29 cellular contexts compared by ENCODE assay signal in genomic region chr4:184992422-184992821, GRCh38. TPM values are rescaled to one million over a fixed set of nuclear protein-coding genes. Genes with fewer than 3 reads are reported as not detected.
A peak's percentile ranks its signal among the peaks of the same experiment; 100 is the strongest.
DNase-seq lines count a peak whose midpoint lies in the region; ATAC-seq, FAIRE-seq and TF ChIP-seq lines count a peak whose summit lies in the region.
"Had no signal": no experiment of that assay in that cellular context is flagged by ENCODE, and none has a peak within 500 bp of the region (broad histone marks: within the 10 kb centered on the region; RNA-seq: fewer than 3 reads in every experiment).

No MANE protein-coding gene starts in this region.

- H3K27ac Mint-ChIP-seq in GM23338: no peak overlapping the region
- H3K27ac Mint-ChIP-seq: CD14-positive monocyte; CD4-positive, alpha-beta memory T cell; CD4-positive, CD25-positive, alpha-beta regulatory T cell; CD8-positive, alpha-beta memory T cell had no signal

- no TSS peak for BruUV-seq in IMR-90 (replicated peaks; lab: Mats Ljungman, UMichigan)

- H3K36me3 ChIP-seq in IMR-90 (ENCODE audit: control insufficient read depth, insufficient read depth, low read length) (no peaks in the 10 kb centered on the region), bronchial epithelial cell (ENCODE audit: control insufficient read depth, insufficient read depth, low read length) (no peaks in the 10 kb centered on the region), GM23338 (ENCODE audit: insufficient read depth) (no peaks in the 10 kb centered on the region), upper lobe of right lung (no peaks in the 10 kb centered on the region)
- H3K36me3 ChIP-seq: BE2C, BLaER1 had no signal

- H4K91ac ChIP-seq in IMR-90 (ENCODE audit: insufficient read depth, low read depth, low read length): no peak overlapping the region

- H3K4me3 Mint-ChIP-seq in GM23338: no peak overlapping the region
- H3K4me3 Mint-ChIP-seq: CD14-positive monocyte; CD4-positive, alpha-beta memory T cell; CD4-positive, CD25-positive, alpha-beta regulatory T cell; CD8-positive, alpha-beta memory T cell had no signal

- no peaks in the 10 kb centered on the region for H3K9me1 ChIP-seq in IMR-90 (ENCODE audit: insufficient read depth, low read length)

- H2BK120ac ChIP-seq in IMR-90 (ENCODE audit: low read depth, low read length): no peak overlapping the region

- H3K36me3 Mint-ChIP-seq in GM23338 (ENCODE audit: low read depth): no peaks in the 10 kb centered on the region
- H3K36me3 Mint-ChIP-seq: CD14-positive monocyte; CD4-positive, alpha-beta memory T cell; CD4-positive, CD25-positive, alpha-beta regulatory T cell; CD8-positive, alpha-beta memory T cell had no signal

- no peak overlapping the region for H4K8ac ChIP-seq in IMR-90 (ENCODE audit: low read depth in 2 of 2, low read length in 2 of 2)

- TF ChIP-seq RAD21 in IMR-90 (IDR thresholded peaks at IDR 0.05; ENCODE audit: low read length): no peak

- H3K27ac ChIP-seq in IMR-90 (ENCODE audit: insufficient read depth, low read length) (no peak overlapping the region), GM23338 (ENCODE audit: low read depth) (no peak overlapping the region), upper lobe of right lung (no peak overlapping the region)
- H3K27ac ChIP-seq: BLaER1 had no signal

- CTCF ChIA-PET in IMR-90 (lab: Yijun Ruan, JAX): no interaction called here

- in situ Hi-C loops in IMR-90 (cut with MboI; ENCODE audit: low sequenced_read_pairs): no loop called here

- H3K4me1 Mint-ChIP-seq in GM23338: no peaks in the 10 kb centered on the region
- H3K4me1 Mint-ChIP-seq: CD14-positive monocyte; CD4-positive, alpha-beta memory T cell; CD4-positive, CD25-positive, alpha-beta regulatory T cell; CD8-positive, alpha-beta memory T cell had no signal

- H4K20me1 ChIP-seq in IMR-90 (ENCODE audit: insufficient read depth, low read length) (no peaks in the 10 kb centered on the region), GM23338 (replicated peaks; ENCODE audit: insufficient read depth) (no peaks in the 10 kb centered on the region)
- H4K20me1 ChIP-seq: BLaER1 had no signal

- no peak overlapping the region for H2BK20ac ChIP-seq in IMR-90 (ENCODE audit: low read depth, low read length)

- no peak overlapping the region for H3K9ac ChIP-seq in IMR-90 (ENCODE audit: low read depth, low read length)
- H3K9ac ChIP-seq: BLaER1 had no signal

- no peak overlapping the region for H3K4ac ChIP-seq in IMR-90 (ENCODE audit: low read depth, low read length)

- no peak overlapping the region for H3K56ac ChIP-seq in IMR-90 (ENCODE audit: extremely low read depth, insufficient read depth, low read length)

- H3K27me3 ChIP-seq in IMR-90 (ENCODE audit: control insufficient read depth, insufficient read depth, low read length): peaks cover 11% of the 10 kb centered on the region
- H3K27me3 ChIP-seq in bronchial epithelial cell (ENCODE audit: control insufficient read depth, insufficient read depth, low read length): peaks cover 2% of the 10 kb centered on the region
- no peaks in the 10 kb centered on the region for H3K27me3 ChIP-seq in GM23338 (ENCODE audit: insufficient read depth)
- H3K27me3 ChIP-seq in upper lobe of right lung: no peaks in the 10 kb centered on the region
- H3K27me3 ChIP-seq: BLaER1 had no signal

- POLR2A ChIA-PET in IMR-90 (lab: Charles Lee; ENCODE audit: unreplicated experiment): no interaction called here

- ATAC-seq in IMR-90 (ENCODE audit: low read depth): no peak
- ATAC-seq in GM23338: no peak
- ATAC-seq in upper lobe of right lung: no peak

- H2AK5ac ChIP-seq in IMR-90 (ENCODE audit: low read depth, low read length): no peak overlapping the region

- DNase-seq in IMR-90 (no peak), bronchial epithelial cell (ENCODE audit: low read depth) (no peak), islet precursor cell (peak; percentile 36), GM03348 (ENCODE audit: low spot score) (no peak), GM23338 (ENCODE audit: low spot score) (no peak), upper lobe of right lung (no peak)
- DNase-seq: 8988T; ACHN; BE2C; C1 segment of cervical spinal cord; CD4-positive, alpha-beta memory T cell; CD4-positive, CD25-positive, alpha-beta regulatory T cell; CD8-positive, alpha-beta memory T cell; DMS 273 treated with DMSO at 0.1 percent for 48 hours; DMS153; DMS53; DMS79; DND-41; EL; GDM1 had no signal

- H3K4me1 ChIP-seq in IMR-90 (ENCODE audit: control insufficient read depth, insufficient read depth, low read length) (no peaks in the 10 kb centered on the region), GM23338 (ENCODE audit: insufficient read depth) (no peaks in the 10 kb centered on the region), upper lobe of right lung (no peaks in the 10 kb centered on the region)
- H3K4me1 ChIP-seq: BE2C, BLaER1 had no signal

- peaks cover 5% of the 10 kb centered on the region; the same call in 1 of the 2 replicates for H3K9me2 ChIP-seq in GM23338 (ENCODE audit: insufficient read depth)

- no peak overlapping the region for H3K18ac ChIP-seq in IMR-90 (ENCODE audit: low read depth, low read length)

- no peak overlapping the region for H4K5ac ChIP-seq in IMR-90 (ENCODE audit: low read depth, low read length)

- H3K27me3 Mint-ChIP-seq in GM23338 (ENCODE audit: insufficient read depth, low read depth, poor library complexity): peaks cover 2% of the 10 kb centered on the region

- no peaks in the 10 kb centered on the region for H3K79me1 ChIP-seq in IMR-90 (ENCODE audit: low read depth in 1 of 2, low read length in 2 of 2)

- H2BK15ac ChIP-seq in IMR-90 (ENCODE audit: low read depth, low read length): no peak overlapping the region

- no peak overlapping the region for H2BK5ac ChIP-seq in IMR-90 (ENCODE audit: low read depth, low read length, poor library complexity, severe bottlenecking)

- no peak for TF ChIP-seq CTCF in IMR-90 (conservative IDR thresholded peaks at IDR 0.05; ENCODE audit: low read depth, low read length)
- TF ChIP-seq CTCF in bronchial epithelial cell (IDR thresholded peaks at IDR 0.05; ENCODE audit: insufficient read depth, low read length, severe bottlenecking): no peak
- TF ChIP-seq CTCF in GM23338 (conservative IDR thresholded peaks at IDR 0.05; ENCODE audit: low read depth in 2 of 2): no peak
- no peak for TF ChIP-seq CTCF in upper lobe of right lung (IDR thresholded peaks at IDR 0.05)

- no peaks in the 10 kb centered on the region for H3K9me3 ChIP-seq in IMR-90 (ENCODE audit: control insufficient read depth, insufficient read depth, low read length)
- H3K9me3 ChIP-seq in upper lobe of right lung: no peaks in the 10 kb centered on the region
- H3K9me3 ChIP-seq: BE2C, BLaER1 had no signal

- H2AK9ac ChIP-seq in IMR-90 (replicated peaks; ENCODE audit: low read depth, low read length, poor library complexity): no peak overlapping the region

- no peak overlapping the region for H3K23ac ChIP-seq in IMR-90 (ENCODE audit: low read depth, low read length)

- intact Hi-C loops in IMR-90 (cut with micrococcal nuclease): no loop called here
- intact Hi-C loops in upper lobe of right lung (cut with DNase I): no loop called here

- H3K9me3 Mint-ChIP-seq in GM23338: no peaks in the 10 kb centered on the region
- H3K9me3 Mint-ChIP-seq: CD4-positive, alpha-beta memory T cell; CD4-positive, CD25-positive, alpha-beta regulatory T cell; CD8-positive, alpha-beta memory T cell had no signal

- WGBS in IMR-90 (ENCODE audit: extremely low coverage in 2 of 2, insufficient read length in 1 of 2), 2 experiments: 72% methylated on average over 10 of the region's 15 CpGs; no CpG with 5 or more reads in 1 of the 2 experiments

- H3K14ac ChIP-seq in IMR-90 (replicated peaks; ENCODE audit: low read depth, low read length): no peak overlapping the region

- dilution Hi-C loops in IMR-90 (cut with HindIII; ENCODE audit: low sequenced_read_pairs, unreplicated experiment): no loop called here

- H3K4me3 ChIP-seq in IMR-90 (ENCODE audit: insufficient read depth, low read depth, low read length): no peak overlapping the region
- H3K4me3 ChIP-seq in bronchial epithelial cell (ENCODE audit: low read depth, low read length): no peak overlapping the region
- H3K4me3 ChIP-seq in GM23338: no peak overlapping the region
- no peak overlapping the region for H3K4me3 ChIP-seq in upper lobe of right lung
- H3K4me3 ChIP-seq: BLaER1 had no signal

- H3F3A ChIP-seq in GM23338 (replicated peaks; ENCODE audit: low read depth): no peaks in the 10 kb centered on the region

- H3K4me2 ChIP-seq in IMR-90 (ENCODE audit: low read depth, low read length): no peak overlapping the region
- no peak overlapping the region for H3K4me2 ChIP-seq in GM23338
- H3K4me2 ChIP-seq: BLaER1 had no signal

- no peaks in the 10 kb centered on the region for H3K79me2 ChIP-seq in GM23338 (replicated peaks; ENCODE audit: insufficient read depth)

- peak; percentile 18 for FAIRE-seq in bronchial epithelial cell (lab: Jason Lieb, UNC)
- FAIRE-seq: A204.1, GM12891, GM19239 had no signal

- TF ChIP-seq POLR2A in IMR-90 (IDR thresholded peaks at IDR 0.05; ENCODE audit: low read depth, low read length): no peak

- H2AFZ ChIP-seq in IMR-90 (replicated peaks; ENCODE audit: low read length, poor library complexity): peak overlapping the region; percentile 47
- H2AFZ ChIP-seq in GM23338: no peak overlapping the region

TF ChIP-seq in IMR-90, 13 proteins besides CTCF, POLR2A, EP300 and RAD21 (continues in another document):
- TF ChIP-seq USF2 (IDR thresholded peaks at IDR 0.05; ENCODE audit: low read depth, low read length): no peak

TF ChIP-seq in GM23338, 12 proteins besides CTCF, POLR2A, EP300 and RAD21 (continues in another document):
- TF ChIP-seq STAT1 (IDR thresholded peaks at IDR 0.05; ENCODE audit: unreplicated experiment): no peak
- no peak for TF ChIP-seq ETS1 (IDR thresholded peaks at IDR 0.05)
- TF ChIP-seq JUNB (IDR thresholded peaks at IDR 0.05; ENCODE audit: unreplicated experiment): no peak
- no peak for TF ChIP-seq POLR2AphosphoS5 (IDR thresholded peaks at IDR 0.05; ENCODE audit: low read depth)
- no peak for TF ChIP-seq CREB1 (CRISPR knock-in tag; IDR thresholded peaks at IDR 0.05; ENCODE audit: low read depth)

RNA-seq across cellular contexts. Expression of gene HELT, which starts 25.9 kb away (rescaled TPM):
- not detected in 2 replicates for total RNA-seq in IMR-90 (2012; rRNA removed)
- polyA plus RNA-seq in IMR-90 (2012; rRNA removed): not detected in 2 replicates
- not detected in 2 replicates for polyA plus RNA-seq in IMR-90 (2012; cell fraction: cytosol; rRNA removed)
- polyA plus RNA-seq in IMR-90 (2012; cell fraction: nucleus; rRNA removed; ENCODE audit: low replicate concordance): not detected in 2 replicates
- total RNA-seq in bronchial epithelial cell: not detected in 2 replicates
- not detected in 2 replicates for total RNA-seq in GM23338 (2014; rRNA removed; shearing (Covaris generic))
- polyA plus RNA-seq in GM23338 (2016; fragmentation: Nextera tagmentation; extraction: Ambion mirVana): 0.28 TPM in 1 of 2 replicates, not detected in the other
- total RNA-seq in upper lobe of right lung: 0.49 TPM
- total RNA-seq: A673; CD4-positive, alpha-beta memory T cell; CD4-positive, CD25-positive, alpha-beta regulatory T cell; CD8-positive, alpha-beta memory T cell; Daoy; G401 had no signal
- polyA plus RNA-seq: AG04450; CD14-positive monocyte; CD4-positive, alpha-beta memory T cell; CD4-positive, CD25-positive, alpha-beta regulatory T cell; CD8-positive, alpha-beta memory T cell had no signal
